In genomic region chr2:8252997-8253694, GRCh38 we compare ENCODE assay signal across 9 cellular contexts.
A peak's percentile ranks its signal among the peaks of the same experiment; 100 is the strongest.
DNase-seq lines count a peak whose midpoint lies in the region; ATAC-seq and TF ChIP-seq lines count a peak whose summit lies in the region.
"Had no signal": no experiment of that assay in that cellular context is flagged by ENCODE, and none has a peak within 500 bp of the region (broad histone marks: within the 10 kb centered on the region; RNA-seq: fewer than 3 reads in every experiment).

No MANE protein-coding gene starts in this region.

- ATAC-seq in GM18870 (IDR thresholded peaks at IDR 0.05; ENCODE audit: unreplicated experiment) (peak; percentile 87), HG02759 (IDR thresholded peaks at IDR 0.05; ENCODE audit: unreplicated experiment) (peak; percentile 91)

- no peak overlapping the region for H3K4me2 ChIP-seq in osteoblast (ENCODE audit: insufficient read depth, low read length)

- intact Hi-C loops in activated CD4-positive, alpha-beta T cell treated with anti-CD3 and anti-CD28 coated beads, Interleukin-2, amount 10 ng/mL, durations not matched to agents 24 days and 14 days (cut with micrococcal nuclease): no loop called here

- peaks cover 4% of the 10 kb centered on the region for H3K36me3 Mint-ChIP-seq in activated CD4-positive, alpha-beta T cell treated with anti-CD3 and anti-CD28 coated beads, Interleukin-2, amount 10 ng/mL, durations not matched to agents 24 days and 14 days (ENCODE audit: low read depth)

- H3K4me3 ChIP-seq in BE2C (ENCODE audit: low read depth, low read length) (no peak overlapping the region), osteoblast (ENCODE audit: insufficient read depth, low read length) (no peak overlapping the region)
- H3K4me3 ChIP-seq: SJCRH30 had no signal

- H3K27me3 ChIP-seq in BE2C (no peaks in the 10 kb centered on the region), osteoblast (ENCODE audit: insufficient read depth, low read length) (no peaks in the 10 kb centered on the region)
- H3K27me3 ChIP-seq: SJCRH30 had no signal

- DNase-seq in NCI-H146 treated with DMSO at 0.1 percent for 48 hours (lab: John Stamatoyannopoulos, UW; ENCODE audit: unreplicated experiment) (peak; percentile 35), left kidney (ENCODE audit: low read depth, low spot score) (peak; percentile 42), T-helper 1 cell (no peak), BE2C (no peak), osteoblast (ENCODE audit: insufficient read length, low spot score, missing footprints) (no peak)
- no peak for DNase-seq in activated CD4-positive, alpha-beta T cell treated with anti-CD3 and anti-CD28 coated beads, Interleukin-2, amount 10 ng/mL, durations not matched to agents 24 days and 14 days

- H2AFZ ChIP-seq in osteoblast (ENCODE audit: low read length): no peak overlapping the region

- no peaks in the 10 kb centered on the region for H3K36me3 ChIP-seq in BE2C
- H3K36me3 ChIP-seq in osteoblast (ENCODE audit: insufficient read depth, low read length): no peaks in the 10 kb centered on the region
- H3K36me3 ChIP-seq: SJCRH30 had no signal

- no peaks in the 10 kb centered on the region for H3K79me2 ChIP-seq in osteoblast (ENCODE audit: insufficient read depth, low read length)

- H3K4me1 ChIP-seq in BE2C (peaks cover 4% of the 10 kb centered on the region; the same call in 1 of the 2 replicates), osteoblast (ENCODE audit: insufficient read depth, low read length) (peaks cover 10% of the 10 kb centered on the region)
- H3K4me1 ChIP-seq: SJCRH30 had no signal

- H3K9me3 ChIP-seq in BE2C (peaks cover 8% of the 10 kb centered on the region), osteoblast (ENCODE audit: low read depth, low read length) (no peaks in the 10 kb centered on the region)
- H3K9me3 ChIP-seq: SJCRH30 had no signal

- H3K9me3 Mint-ChIP-seq in activated CD4-positive, alpha-beta T cell treated with anti-CD3 and anti-CD28 coated beads, Interleukin-2, amount 10 ng/mL, durations not matched to agents 24 days and 14 days: peaks cover 7% of the 10 kb centered on the region

- H4K20me1 ChIP-seq in osteoblast (ENCODE audit: insufficient read depth, low read length): no peaks in the 10 kb centered on the region

- no peak overlapping the region for H3K27ac ChIP-seq in osteoblast (ENCODE audit: low read depth, low read length)
- H3K27ac ChIP-seq: SJCRH30 had no signal

- no peaks in the 10 kb centered on the region for H3K27me3 Mint-ChIP-seq in activated CD4-positive, alpha-beta T cell treated with anti-CD3 and anti-CD28 coated beads, Interleukin-2, amount 10 ng/mL, durations not matched to agents 24 days and 14 days

- H3K4me3 Mint-ChIP-seq in activated CD4-positive, alpha-beta T cell treated with anti-CD3 and anti-CD28 coated beads, Interleukin-2, amount 10 ng/mL, durations not matched to agents 24 days and 14 days: no peak overlapping the region

- TF ChIP-seq CTCF in BE2C (IDR thresholded peaks at IDR 0.05; ENCODE audit: low read depth, low read length): no peak
- no peak for TF ChIP-seq CTCF in osteoblast (IDR thresholded peaks at IDR 0.05; ENCODE audit: extremely low read depth, low read depth, low read length)

- H3K4me1 Mint-ChIP-seq in activated CD4-positive, alpha-beta T cell treated with anti-CD3 and anti-CD28 coated beads, Interleukin-2, amount 10 ng/mL, durations not matched to agents 24 days and 14 days: peaks cover 15% of the 10 kb centered on the region

- H3K27ac Mint-ChIP-seq in activated CD4-positive, alpha-beta T cell treated with anti-CD3 and anti-CD28 coated beads, Interleukin-2, amount 10 ng/mL, durations not matched to agents 24 days and 14 days: no peak overlapping the region

Comparison
In these comparisons a context has a peak if more than half of its experiments do, and no peak if none do; other contexts are left out.
1. DNase-seq: peak in NCI-H146 treated with DMSO at 0.1 percent for 48 hours (single experiment) and left kidney (single experiment); none in T-helper 1 cell (0 of 5), activated CD4-positive, alpha-beta T cell treated with anti-CD3 and anti-CD28 coated beads, Interleukin-2, amount 10 ng/mL, durations not matched to agents 24 days and 14 days (single experiment), BE2C (single experiment) and osteoblast (single experiment).